Comparison of ENCODE assay signal across 1 cellular context in the genomic region with DNA sequence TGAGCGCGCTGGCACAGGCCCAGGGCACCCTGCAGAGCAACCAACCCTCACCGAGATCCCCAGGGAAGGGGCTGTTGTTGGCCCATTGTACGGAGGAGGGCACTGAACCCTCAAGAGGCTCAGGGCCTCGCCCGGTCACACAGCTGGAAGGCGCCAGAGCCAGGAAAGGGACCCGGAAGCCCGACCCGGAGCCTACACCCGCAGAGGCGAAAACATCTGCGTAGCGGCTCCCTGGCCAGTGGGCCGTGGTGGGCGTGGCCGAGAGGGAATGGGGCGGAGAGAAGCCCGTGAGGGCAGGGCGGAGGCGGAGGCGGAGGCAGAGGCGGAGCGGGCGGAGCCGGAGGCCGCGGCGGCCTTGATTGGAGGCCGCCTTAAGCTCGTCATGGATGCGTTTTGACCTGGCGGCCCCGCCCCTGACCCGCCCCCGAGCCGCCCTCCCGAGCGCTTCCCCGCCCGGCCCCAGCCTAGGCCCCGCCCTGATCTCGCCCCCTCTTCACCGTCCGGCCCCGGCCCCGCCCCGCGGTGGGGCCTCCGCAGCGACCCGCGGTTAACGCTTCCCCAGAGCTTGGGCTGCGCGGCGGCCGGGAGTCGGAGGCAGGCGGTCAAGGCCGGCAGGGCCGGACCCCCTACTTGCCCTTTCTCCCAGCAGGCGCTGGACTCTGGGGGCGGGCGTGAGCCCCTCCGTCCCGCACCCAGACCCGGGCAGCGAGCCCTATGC.
A peak's percentile ranks its signal among the peaks of the same experiment; 100 is the strongest.
TF ChIP-seq lines count a peak whose summit lies in the region.

No MANE protein-coding gene starts in this region.

TF ChIP-seq in HEK293, 187 proteins besides CTCF, POLR2A, EP300 and RAD21 (continued from another document and continues in another):
- TF ChIP-seq ZNF555 (tag by site-specific recombination; conservative IDR thresholded peaks at IDR 0.05) (no peak), ZNF202 (tag by site-specific recombination; IDR thresholded peaks at IDR 0.05; ENCODE audit: borderline replicate concordance) (no peak), ZBTB11 (tag by site-specific recombination; conservative IDR thresholded peaks at IDR 0.05; ENCODE audit: low read depth) (no peak), ZNF561 (tag by site-specific recombination; IDR thresholded peaks at IDR 0.05; ENCODE audit: borderline replicate concordance) (peak; percentile 35; the same call in 1 of the 2 replicates), SCRT2 (tag by site-specific recombination; IDR thresholded peaks at IDR 0.05) (no peak), ZNF416 (tag by site-specific recombination; IDR thresholded peaks at IDR 0.05) (no peak), ZNF660 (tag by site-specific recombination; IDR thresholded peaks at IDR 0.05) (no peak), ZNF626 (tag by site-specific recombination; IDR thresholded peaks at IDR 0.05) (no peak), GLIS2 (tag by site-specific recombination; IDR thresholded peaks at IDR 0.05) (peak; percentile 71), BCL11A (tag by site-specific recombination; IDR thresholded peaks at IDR 0.05; ENCODE audit: low read depth) (0 out of 2 replicates have a peak, but pooled peaks have one; percentile 23), ZNF670 (tag by site-specific recombination; IDR thresholded peaks at IDR 0.05; ENCODE audit: low read depth) (no peak), ZNF48 (tag by site-specific recombination; IDR thresholded peaks at IDR 0.05) (no peak), ZNF112 (tag by site-specific recombination; IDR thresholded peaks at IDR 0.05) (no peak), ZFHX2 (tag by site-specific recombination; conservative IDR thresholded peaks at IDR 0.05) (peak; percentile 96), ZFP3 (tag by site-specific recombination; IDR thresholded peaks at IDR 0.05; ENCODE audit: low read depth) (no peak), SETDB1 (IDR thresholded peaks at IDR 0.05; ENCODE audit: insufficient read length, low read length) (no peak), ZFP41 (tag by site-specific recombination; IDR thresholded peaks at IDR 0.05; ENCODE audit: borderline replicate concordance) (no peak), ZNF175 (tag by site-specific recombination; IDR thresholded peaks at IDR 0.05) (no peak), GFI1B (tag by site-specific recombination; IDR thresholded peaks at IDR 0.05) (no peak), ZBTB1 (tag by site-specific recombination; IDR thresholded peaks at IDR 0.05) (no peak), ZNF404 (tag by site-specific recombination; IDR thresholded peaks at IDR 0.05) (no peak), ZNF354C (tag by site-specific recombination; IDR thresholded peaks at IDR 0.05; ENCODE audit: borderline replicate concordance, low read depth) (no peak), ZNF132 (tag by site-specific recombination; IDR thresholded peaks at IDR 0.05; ENCODE audit: borderline replicate concordance) (no peak), ZNF529 (tag by site-specific recombination; IDR thresholded peaks at IDR 0.05; ENCODE audit: insufficient replicate concordance) (no peak), ZNF426 (tag by site-specific recombination; IDR thresholded peaks at IDR 0.05) (no peak), ZNF311 (tag by site-specific recombination; IDR thresholded peaks at IDR 0.05; ENCODE audit: borderline replicate concordance) (no peak), MZF1 (tag by site-specific recombination; IDR thresholded peaks at IDR 0.05; ENCODE audit: borderline replicate concordance) (no peak), ZNF423 (tag by site-specific recombination; IDR thresholded peaks at IDR 0.05) (peak; percentile 90), TCF7L2 (IDR thresholded peaks at IDR 0.05; ENCODE audit: borderline replicate concordance, low read depth, low read length) (no peak), ZNF585B (tag by site-specific recombination; IDR thresholded peaks at IDR 0.05) (no peak), ZNF639 (tag by site-specific recombination; IDR thresholded peaks at IDR 0.05) (no peak), KLF1 (tag by site-specific recombination; IDR thresholded peaks at IDR 0.05) (peak; percentile 65)
- TF ChIP-seq, protein P1, sequence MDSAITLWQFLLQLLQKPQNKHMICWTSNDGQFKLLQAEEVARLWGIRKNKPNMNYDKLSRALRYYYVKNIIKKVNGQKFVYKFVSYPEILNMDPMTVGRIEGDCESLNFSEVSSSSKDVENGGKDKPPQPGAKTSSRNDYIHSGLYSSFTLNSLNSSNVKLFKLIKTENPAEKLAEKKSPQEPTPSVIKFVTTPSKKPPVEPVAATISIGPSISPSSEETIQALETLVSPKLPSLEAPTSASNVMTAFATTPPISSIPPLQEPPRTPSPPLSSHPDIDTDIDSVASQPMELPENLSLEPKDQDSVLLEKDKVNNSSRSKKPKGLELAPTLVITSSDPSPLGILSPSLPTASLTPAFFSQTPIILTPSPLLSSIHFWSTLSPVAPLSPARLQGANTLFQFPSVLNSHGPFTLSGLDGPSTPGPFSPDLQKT (IDR thresholded peaks at IDR 0.05; ENCODE audit: borderline replicate concordance, low read depth, low read length) = no peak
- TF ChIP-seq, protein P2, sequence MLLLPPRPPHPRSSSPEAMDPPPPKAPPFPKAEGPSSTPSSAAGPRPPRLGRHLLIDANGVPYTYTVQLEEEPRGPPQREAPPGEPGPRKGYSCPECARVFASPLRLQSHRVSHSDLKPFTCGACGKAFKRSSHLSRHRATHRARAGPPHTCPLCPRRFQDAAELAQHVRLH (tag by site-specific recombination; IDR thresholded peaks at IDR 0.05) = no peak
- TF ChIP-seq, protein P3, sequence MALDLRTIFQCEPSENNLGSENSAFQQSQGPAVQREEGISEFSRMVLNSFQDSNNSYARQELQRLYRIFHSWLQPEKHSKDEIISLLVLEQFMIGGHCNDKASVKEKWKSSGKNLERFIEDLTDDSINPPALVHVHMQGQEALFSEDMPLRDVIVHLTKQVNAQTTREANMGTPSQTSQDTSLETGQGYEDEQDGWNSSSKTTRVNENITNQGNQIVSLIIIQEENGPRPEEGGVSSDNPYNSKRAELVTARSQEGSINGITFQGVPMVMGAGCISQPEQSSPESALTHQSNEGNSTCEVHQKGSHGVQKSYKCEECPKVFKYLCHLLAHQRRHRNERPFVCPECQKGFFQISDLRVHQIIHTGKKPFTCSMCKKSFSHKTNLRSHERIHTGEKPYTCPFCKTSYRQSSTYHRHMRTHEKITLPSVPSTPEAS (tag by site-specific recombination; IDR thresholded peaks at IDR 0.05) = no peak
- TF ChIP-seq, protein P4, sequence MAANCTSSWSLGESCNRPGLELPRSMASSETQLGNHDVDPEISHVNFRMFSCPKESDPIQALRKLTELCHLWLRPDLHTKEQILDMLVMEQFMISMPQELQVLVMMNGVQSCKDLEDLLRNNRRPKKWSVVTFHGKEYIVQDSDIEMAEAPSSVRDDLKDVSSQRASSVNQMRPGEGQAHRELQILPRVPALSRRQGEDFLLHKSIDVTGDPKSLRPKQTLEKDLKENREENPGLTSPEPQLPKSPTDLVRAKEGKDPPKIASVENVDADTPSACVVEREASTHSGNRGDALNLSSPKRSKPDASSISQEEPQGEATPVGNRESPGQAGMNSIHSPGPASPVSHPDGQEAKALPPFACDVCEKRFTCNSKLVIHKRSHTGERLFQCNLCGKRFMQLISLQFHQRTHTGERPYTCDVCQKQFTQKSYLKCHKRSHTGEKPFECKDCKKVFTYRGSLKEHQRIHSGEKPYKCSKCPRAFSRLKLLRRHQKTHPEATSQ (tag by site-specific recombination; IDR thresholded peaks at IDR 0.05) = no peak
- TF ChIP-seq, protein P5, sequence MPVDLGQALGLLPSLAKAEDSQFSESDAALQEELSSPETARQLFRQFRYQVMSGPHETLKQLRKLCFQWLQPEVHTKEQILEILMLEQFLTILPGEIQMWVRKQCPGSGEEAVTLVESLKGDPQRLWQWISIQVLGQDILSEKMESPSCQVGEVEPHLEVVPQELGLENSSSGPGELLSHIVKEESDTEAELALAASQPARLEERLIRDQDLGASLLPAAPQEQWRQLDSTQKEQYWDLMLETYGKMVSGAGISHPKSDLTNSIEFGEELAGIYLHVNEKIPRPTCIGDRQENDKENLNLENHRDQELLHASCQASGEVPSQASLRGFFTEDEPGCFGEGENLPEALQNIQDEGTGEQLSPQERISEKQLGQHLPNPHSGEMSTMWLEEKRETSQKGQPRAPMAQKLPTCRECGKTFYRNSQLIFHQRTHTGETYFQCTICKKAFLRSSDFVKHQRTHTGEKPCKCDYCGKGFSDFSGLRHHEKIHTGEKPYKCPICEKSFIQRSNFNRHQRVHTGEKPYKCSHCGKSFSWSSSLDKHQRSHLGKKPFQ (tag by site-specific recombination; IDR thresholded peaks at IDR 0.05) = no peak
- TF ChIP-seq, protein P6, sequence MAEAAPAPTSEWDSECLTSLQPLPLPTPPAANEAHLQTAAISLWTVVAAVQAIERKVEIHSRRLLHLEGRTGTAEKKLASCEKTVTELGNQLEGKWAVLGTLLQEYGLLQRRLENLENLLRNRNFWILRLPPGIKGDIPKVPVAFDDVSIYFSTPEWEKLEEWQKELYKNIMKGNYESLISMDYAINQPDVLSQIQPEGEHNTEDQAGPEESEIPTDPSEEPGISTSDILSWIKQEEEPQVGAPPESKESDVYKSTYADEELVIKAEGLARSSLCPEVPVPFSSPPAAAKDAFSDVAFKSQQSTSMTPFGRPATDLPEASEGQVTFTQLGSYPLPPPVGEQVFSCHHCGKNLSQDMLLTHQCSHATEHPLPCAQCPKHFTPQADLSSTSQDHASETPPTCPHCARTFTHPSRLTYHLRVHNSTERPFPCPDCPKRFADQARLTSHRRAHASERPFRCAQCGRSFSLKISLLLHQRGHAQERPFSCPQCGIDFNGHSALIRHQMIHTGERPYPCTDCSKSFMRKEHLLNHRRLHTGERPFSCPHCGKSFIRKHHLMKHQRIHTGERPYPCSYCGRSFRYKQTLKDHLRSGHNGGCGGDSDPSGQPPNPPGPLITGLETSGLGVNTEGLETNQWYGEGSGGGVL (tag by site-specific recombination; IDR thresholded peaks at IDR 0.05) = peak; percentile 41; the same call in 1 of the 2 replicates
- TF ChIP-seq, protein P7, sequence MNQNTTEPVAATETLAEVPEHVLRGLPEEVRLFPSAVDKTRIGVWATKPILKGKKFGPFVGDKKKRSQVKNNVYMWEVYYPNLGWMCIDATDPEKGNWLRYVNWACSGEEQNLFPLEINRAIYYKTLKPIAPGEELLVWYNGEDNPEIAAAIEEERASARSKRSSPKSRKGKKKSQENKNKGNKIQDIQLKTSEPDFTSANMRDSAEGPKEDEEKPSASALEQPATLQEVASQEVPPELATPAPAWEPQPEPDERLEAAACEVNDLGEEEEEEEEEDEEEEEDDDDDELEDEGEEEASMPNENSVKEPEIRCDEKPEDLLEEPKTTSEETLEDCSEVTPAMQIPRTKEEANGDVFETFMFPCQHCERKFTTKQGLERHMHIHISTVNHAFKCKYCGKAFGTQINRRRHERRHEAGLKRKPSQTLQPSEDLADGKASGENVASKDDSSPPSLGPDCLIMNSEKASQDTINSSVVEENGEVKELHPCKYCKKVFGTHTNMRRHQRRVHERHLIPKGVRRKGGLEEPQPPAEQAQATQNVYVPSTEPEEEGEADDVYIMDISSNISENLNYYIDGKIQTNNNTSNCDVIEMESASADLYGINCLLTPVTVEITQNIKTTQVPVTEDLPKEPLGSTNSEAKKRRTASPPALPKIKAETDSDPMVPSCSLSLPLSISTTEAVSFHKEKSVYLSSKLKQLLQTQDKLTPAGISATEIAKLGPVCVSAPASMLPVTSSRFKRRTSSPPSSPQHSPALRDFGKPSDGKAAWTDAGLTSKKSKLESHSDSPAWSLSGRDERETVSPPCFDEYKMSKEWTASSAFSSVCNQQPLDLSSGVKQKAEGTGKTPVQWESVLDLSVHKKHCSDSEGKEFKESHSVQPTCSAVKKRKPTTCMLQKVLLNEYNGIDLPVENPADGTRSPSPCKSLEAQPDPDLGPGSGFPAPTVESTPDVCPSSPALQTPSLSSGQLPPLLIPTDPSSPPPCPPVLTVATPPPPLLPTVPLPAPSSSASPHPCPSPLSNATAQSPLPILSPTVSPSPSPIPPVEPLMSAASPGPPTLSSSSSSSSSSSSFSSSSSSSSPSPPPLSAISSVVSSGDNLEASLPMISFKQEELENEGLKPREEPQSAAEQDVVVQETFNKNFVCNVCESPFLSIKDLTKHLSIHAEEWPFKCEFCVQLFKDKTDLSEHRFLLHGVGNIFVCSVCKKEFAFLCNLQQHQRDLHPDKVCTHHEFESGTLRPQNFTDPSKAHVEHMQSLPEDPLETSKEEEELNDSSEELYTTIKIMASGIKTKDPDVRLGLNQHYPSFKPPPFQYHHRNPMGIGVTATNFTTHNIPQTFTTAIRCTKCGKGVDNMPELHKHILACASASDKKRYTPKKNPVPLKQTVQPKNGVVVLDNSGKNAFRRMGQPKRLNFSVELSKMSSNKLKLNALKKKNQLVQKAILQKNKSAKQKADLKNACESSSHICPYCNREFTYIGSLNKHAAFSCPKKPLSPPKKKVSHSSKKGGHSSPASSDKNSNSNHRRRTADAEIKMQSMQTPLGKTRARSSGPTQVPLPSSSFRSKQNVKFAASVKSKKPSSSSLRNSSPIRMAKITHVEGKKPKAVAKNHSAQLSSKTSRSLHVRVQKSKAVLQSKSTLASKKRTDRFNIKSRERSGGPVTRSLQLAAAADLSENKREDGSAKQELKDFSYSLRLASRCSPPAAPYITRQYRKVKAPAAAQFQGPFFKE (tag by site-specific recombination; IDR thresholded peaks at IDR 0.05; ENCODE audit: borderline replicate concordance) = no peak
